In the genomic region with DNA sequence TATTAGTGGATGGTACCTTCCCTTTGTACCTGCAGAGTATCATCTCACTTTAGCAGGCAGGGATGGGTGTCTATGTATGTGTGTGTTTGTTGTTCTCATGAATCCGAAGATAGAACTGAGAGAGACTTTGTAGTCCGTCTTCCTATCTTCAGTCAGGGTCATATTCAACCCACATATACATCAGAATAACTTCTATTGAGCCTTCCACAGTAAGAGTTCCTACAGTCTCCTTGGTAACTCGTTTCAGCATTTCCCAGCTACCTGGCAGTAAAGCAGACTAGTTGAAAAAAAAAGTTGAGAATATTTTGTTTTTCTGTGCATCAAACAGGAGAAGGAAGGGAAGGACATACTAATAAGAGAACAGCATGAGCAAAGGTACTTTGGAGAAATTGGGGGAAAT, we compare ENCODE assay signal across 23 cellular contexts.
A peak's percentile ranks its signal among the peaks of the same experiment; 100 is the strongest.
DNase-seq lines count a peak whose midpoint lies in the region; ATAC-seq, FAIRE-seq and TF ChIP-seq lines count a peak whose summit lies in the region.
"Had no signal": no experiment of that assay in that cellular context is flagged by ENCODE, and none has a peak within 500 bp of the region (broad histone marks: within the 10 kb centered on the region; RNA-seq: fewer than 3 reads in every experiment).

No MANE protein-coding gene starts in this region.

- FAIRE-seq in astrocyte (lab: Jason Lieb, UNC), result peak; percentile 13
- FAIRE-seq: A549, GM19239 had no signal

- H3K36me3 Mint-ChIP-seq in GM23338 (ENCODE audit: low read depth) (peaks cover 4% of the 10 kb centered on the region; the same call in 2 of the 3 replicates), astrocyte (ENCODE audit: low read depth, unreplicated experiment) (peaks cover 9% of the 10 kb centered on the region)

- DNase-seq in GM23338 (ENCODE audit: low spot score) (peak; percentile 50), astrocyte (ENCODE audit: low read depth) (no peak), tibial artery (no peak)
- DNase-seq: 8988T; ACHN; AML-193; BE2C; CD4-positive, alpha-beta T cell; CD8-positive, alpha-beta memory T cell; DMS53; DMS79 treated with DMSO at 0.1 percent for 48 hours; GF-D8; GM23248; H7 had no signal

- H3K27me3 Mint-ChIP-seq in GM23338 (ENCODE audit: insufficient read depth, low read depth, poor library complexity) (no peaks in the 10 kb centered on the region), astrocyte (ENCODE audit: low read depth, unreplicated experiment) (no peaks in the 10 kb centered on the region)
- H3K27me3 Mint-ChIP-seq: CD4-positive, alpha-beta T cell; CD8-positive, alpha-beta memory T cell had no signal

- H3K9me3 ChIP-seq in HUES48 (ENCODE audit: control insufficient read depth, insufficient read depth, low read length) (no peaks in the 10 kb centered on the region), astrocyte (ENCODE audit: insufficient read depth, low read depth, low read length) (no peaks in the 10 kb centered on the region), iPS-18a (ENCODE audit: control insufficient read depth, low read depth, low read length) (no peaks in the 10 kb centered on the region), tibial artery (no peaks in the 10 kb centered on the region)
- H3K9me3 ChIP-seq: A549; BE2C; BLaER1 treated with 17β-estradiol and CSF1 and Interleukin-3, amounts not matched to agents 10 nM and 100 nM had no signal

- no peaks in the 10 kb centered on the region for H3K27me3 ChIP-seq in GM23338 (ENCODE audit: insufficient read depth)
- H3K27me3 ChIP-seq in HUES48 (ENCODE audit: control insufficient read depth, insufficient read depth, low read length), result no peaks in the 10 kb centered on the region
- no peaks in the 10 kb centered on the region for H3K27me3 ChIP-seq in astrocyte (ENCODE audit: insufficient read depth, low read length)
- H3K27me3 ChIP-seq in iPS-18a (ENCODE audit: control insufficient read depth, insufficient read depth, low read length), result no peaks in the 10 kb centered on the region
- H3K27me3 ChIP-seq in tibial artery, result no peaks in the 10 kb centered on the region
- H3K27me3 ChIP-seq: BE2C; BLaER1 treated with 17β-estradiol and CSF1 and Interleukin-3, amounts not matched to agents 10 nM and 100 nM had no signal

- H3K79me2 ChIP-seq in GM23338 (replicated peaks; ENCODE audit: insufficient read depth) (no peaks in the 10 kb centered on the region), astrocyte (ENCODE audit: insufficient read depth, low read length) (no peaks in the 10 kb centered on the region)

- no peaks in the 10 kb centered on the region for H3K9me2 ChIP-seq in GM23338 (ENCODE audit: insufficient read depth)

- H3K27ac Mint-ChIP-seq in GM23338, result peak overlapping the region; percentile 34; the same call in 1 of the 2 replicates
- H3K27ac Mint-ChIP-seq in astrocyte (ENCODE audit: unreplicated experiment), result no peak overlapping the region
- H3K27ac Mint-ChIP-seq: CD14-positive monocyte; CD4-positive, alpha-beta T cell; CD8-positive, alpha-beta memory T cell had no signal

- H3K9me3 Mint-ChIP-seq in GM23338 (no peaks in the 10 kb centered on the region), astrocyte (ENCODE audit: unreplicated experiment) (no peaks in the 10 kb centered on the region)
- H3K9me3 Mint-ChIP-seq: CD14-positive monocyte; CD4-positive, alpha-beta T cell; CD8-positive, alpha-beta memory T cell had no signal

- H3K4me2 ChIP-seq in GM23338, result peak overlapping the region; percentile 30; the same call in 1 of the 2 replicates
- H3K4me2 ChIP-seq in astrocyte (ENCODE audit: low read length), result no peak overlapping the region
- H3K4me2 ChIP-seq: A549; BLaER1 treated with 17β-estradiol and CSF1 and Interleukin-3, amounts not matched to agents 10 nM and 100 nM had no signal

- H3K9ac ChIP-seq in HUES48 (ENCODE audit: low read depth, low read length), result no peak overlapping the region
- H3K9ac ChIP-seq in astrocyte (ENCODE audit: low read length), result no peak overlapping the region
- no peak overlapping the region for H3K9ac ChIP-seq in iPS-18a (ENCODE audit: low read length)
- H3K9ac ChIP-seq: BLaER1 treated with 17β-estradiol and CSF1 and Interleukin-3, amounts not matched to agents 10 nM and 100 nM; GM23248 had no signal

- no peaks in the 10 kb centered on the region for H4K20me1 ChIP-seq in GM23338 (replicated peaks; ENCODE audit: insufficient read depth)
- no peaks in the 10 kb centered on the region for H4K20me1 ChIP-seq in astrocyte (ENCODE audit: insufficient read depth, low read length)

- H3K4me3 ChIP-seq in GM23338 (no peak overlapping the region), HUES48 (ENCODE audit: low read depth, low read length) (peak overlapping the region; percentile 23; the same call in 1 of the 2 replicates), astrocyte (ENCODE audit: insufficient read depth, low read depth, low read length) (no peak overlapping the region), iPS-18a (ENCODE audit: low read length) (peak overlapping the region; percentile 2), tibial artery (no peak overlapping the region)
- H3K4me3 ChIP-seq: A549; BLaER1 treated with 17β-estradiol and CSF1 and Interleukin-3, amounts not matched to agents 10 nM and 100 nM; GM23248 had no signal

- peak; percentile 84 for ATAC-seq in GM23338
- ATAC-seq in HG02678 (IDR thresholded peaks at IDR 0.05; ENCODE audit: unreplicated experiment), result no peak
- ATAC-seq in HG02610 (IDR thresholded peaks at IDR 0.05; ENCODE audit: unreplicated experiment), result no peak
- ATAC-seq: A549, HCT116 had no signal

- H3K36me3 ChIP-seq in GM23338 (ENCODE audit: insufficient read depth) (no peaks in the 10 kb centered on the region; the same call in 1 of the 2 replicates), HUES48 (ENCODE audit: control insufficient read depth, insufficient read depth, low read length) (no peaks in the 10 kb centered on the region), astrocyte (ENCODE audit: insufficient read depth, low read length) (peaks cover 7% of the 10 kb centered on the region), iPS-18a (ENCODE audit: control insufficient read depth, low read depth, low read length) (no peaks in the 10 kb centered on the region), tibial artery (peaks cover 15 to 53% (median 42%) of the 10 kb centered on the region in 3 donors)

- intact Hi-C loops in tibial artery (cut with DNase I; ENCODE audit: low total_unique reads), result no loop called here

- no peak overlapping the region for H2AFZ ChIP-seq in GM23338
- no peak overlapping the region for H2AFZ ChIP-seq in astrocyte (ENCODE audit: low read depth, low read length)
- H2AFZ ChIP-seq: GM23248 had no signal

- TF ChIP-seq CTCF in GM23338 (conservative IDR thresholded peaks at IDR 0.05; ENCODE audit: low read depth in 2 of 2) (no peak), astrocyte (IDR thresholded peaks at IDR 0.05; ENCODE audit: insufficient read depth, low read depth, low read length) (no peak), tibial artery (IDR thresholded peaks at IDR 0.05) (no peak)

- H3K4me1 ChIP-seq in GM23338 (ENCODE audit: insufficient read depth) (peaks cover 24% of the 10 kb centered on the region; the same call in 1 of the 2 replicates), HUES48 (ENCODE audit: control insufficient read depth, insufficient read depth, low read length) (peaks cover 23% of the 10 kb centered on the region), astrocyte (ENCODE audit: insufficient read depth, low read length) (no peaks in the 10 kb centered on the region), iPS-18a (ENCODE audit: control insufficient read depth, low read depth, low read length) (peaks cover 13% of the 10 kb centered on the region), tibial artery (no peaks in the 10 kb centered on the region)
- H3K4me1 ChIP-seq: A549; BE2C; BLaER1 treated with 17β-estradiol and CSF1 and Interleukin-3, amounts not matched to agents 10 nM and 100 nM had no signal

- H3F3A ChIP-seq in GM23338 (replicated peaks; ENCODE audit: low read depth), result no peaks in the 10 kb centered on the region

- H3K4me1 Mint-ChIP-seq in GM23338, result peaks cover 36% of the 10 kb centered on the region
- H3K4me1 Mint-ChIP-seq in astrocyte (ENCODE audit: low read depth, unreplicated experiment), result peaks cover 5% of the 10 kb centered on the region
- H3K4me1 Mint-ChIP-seq: CD14-positive monocyte; CD8-positive, alpha-beta memory T cell had no signal

- H3K4me3 Mint-ChIP-seq in GM23338, result peak overlapping the region; percentile 35; the same call in 2 of the 3 replicates
- H3K4me3 Mint-ChIP-seq in astrocyte (ENCODE audit: unreplicated experiment), result no peak overlapping the region
- H3K4me3 Mint-ChIP-seq: CD14-positive monocyte; CD4-positive, alpha-beta T cell; CD8-positive, alpha-beta memory T cell had no signal

- no peak overlapping the region for H3K27ac ChIP-seq in GM23338 (ENCODE audit: low read depth)
- H3K27ac ChIP-seq in HUES48 (ENCODE audit: low read depth, low read length), result no peak overlapping the region
- no peak overlapping the region for H3K27ac ChIP-seq in astrocyte (ENCODE audit: low read depth, low read length)
- peak overlapping the region; percentile 17 for H3K27ac ChIP-seq in iPS-18a (ENCODE audit: low read length)
- no peak overlapping the region for H3K27ac ChIP-seq in tibial artery
- H3K27ac ChIP-seq: A549; BLaER1 treated with 17β-estradiol and CSF1 and Interleukin-3, amounts not matched to agents 10 nM and 100 nM; GM23248 had no signal

TF ChIP-seq in GM23338, 12 proteins besides CTCF, POLR2A, EP300 and RAD21:
- no peak for TF ChIP-seq STAT1 (IDR thresholded peaks at IDR 0.05; ENCODE audit: unreplicated experiment)
- TF ChIP-seq, protein P1, sequence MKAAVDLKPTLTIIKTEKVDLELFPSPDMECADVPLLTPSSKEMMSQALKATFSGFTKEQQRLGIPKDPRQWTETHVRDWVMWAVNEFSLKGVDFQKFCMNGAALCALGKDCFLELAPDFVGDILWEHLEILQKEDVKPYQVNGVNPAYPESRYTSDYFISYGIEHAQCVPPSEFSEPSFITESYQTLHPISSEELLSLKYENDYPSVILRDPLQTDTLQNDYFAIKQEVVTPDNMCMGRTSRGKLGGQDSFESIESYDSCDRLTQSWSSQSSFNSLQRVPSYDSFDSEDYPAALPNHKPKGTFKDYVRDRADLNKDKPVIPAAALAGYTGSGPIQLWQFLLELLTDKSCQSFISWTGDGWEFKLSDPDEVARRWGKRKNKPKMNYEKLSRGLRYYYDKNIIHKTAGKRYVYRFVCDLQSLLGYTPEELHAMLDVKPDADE (IDR thresholded peaks at IDR 0.05), result no peak
TF ChIP-seq in GM23338: peak in this region for 0.

Comparison
In these comparisons a context has a peak if more than half of its experiments do, and no peak if none do; other contexts are left out.
1. H3K4me3 ChIP-seq: peak in HUES48 (single experiment) and iPS-18a (single experiment); none in GM23338 (single experiment), astrocyte (single experiment) and tibial artery (0 of 2).